13 cellular contexts compared by ENCODE assay signal in the genomic region with DNA sequence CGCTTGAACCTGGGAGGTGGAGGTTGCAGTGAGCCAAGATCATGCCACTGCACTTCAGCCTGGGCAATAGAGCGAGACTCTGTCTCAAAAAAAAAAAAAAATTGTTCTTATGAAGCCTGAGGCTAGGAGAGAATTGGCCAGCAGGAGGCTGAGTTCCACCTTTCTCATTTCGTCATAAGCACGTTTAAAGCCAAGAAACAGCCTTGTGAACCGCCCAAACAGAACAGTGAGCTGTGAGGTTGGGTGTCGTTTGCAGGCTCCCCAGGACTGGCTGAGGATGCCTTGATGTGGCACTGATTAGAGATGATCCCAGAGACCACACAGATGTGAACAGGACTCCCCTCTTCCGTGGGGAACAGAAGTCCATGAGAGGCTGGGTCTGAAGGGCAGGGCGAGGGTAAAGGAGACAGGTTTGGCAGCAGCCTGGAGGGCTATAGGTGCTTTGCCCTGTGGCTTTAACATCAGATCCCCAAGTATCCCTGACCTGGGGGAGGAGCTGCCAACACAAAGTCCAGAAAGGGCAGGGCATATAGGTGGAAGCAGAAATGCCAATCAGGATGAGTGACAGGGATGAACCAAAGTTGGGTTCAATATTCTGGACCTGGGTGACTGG. TPM values are rescaled to one million over a fixed set of nuclear protein-coding genes. Genes with fewer than 3 reads are reported as not detected.
A peak's percentile ranks its signal among the peaks of the same experiment; 100 is the strongest.
DNase-seq lines count a peak whose midpoint lies in the region; ATAC-seq, FAIRE-seq and TF ChIP-seq lines count a peak whose summit lies in the region.
"Had no signal": no experiment of that assay in that cellular context is flagged by ENCODE, and none has a peak within 500 bp of the region (broad histone marks: within the 10 kb centered on the region; RNA-seq: fewer than 3 reads in every experiment).

No MANE protein-coding gene starts in this region.

- H3K36me3 Mint-ChIP-seq in naive thymus-derived CD8-positive, alpha-beta T cell: peaks cover 0 to 7% (median 0%) of the 10 kb centered on the region in 3 donors

- WGBS in K562 (ENCODE audit: insufficient coverage, low coverage, missing lambda C conversion rate): 41% methylated on average over 8 of the region's 8 CpGs
- 89 to 90% methylated on average over 8 of the region's 8 CpGs for WGBS in aorta, 2 donors

- intact Hi-C loops in K562 (cut with micrococcal nuclease) (no loop called here), aorta (cut with DNase I) (no loop called here), posterior cingulate gyrus (cut with DNase I) (no loop called here)

- H3K9me3 ChIP-seq in K562 (replicated peaks; ENCODE audit: control insufficient read depth, insufficient read depth, low read depth, low read length) (no peaks in the 10 kb centered on the region), keratinocyte (ENCODE audit: control insufficient read depth, low read depth, low read length) (no peaks in the 10 kb centered on the region), aorta (ENCODE audit: control insufficient read depth, low read length) (no peaks in the 10 kb centered on the region)

- H3K4me3 Mint-ChIP-seq in naive thymus-derived CD8-positive, alpha-beta T cell: no peak overlapping the region
- H3K4me3 Mint-ChIP-seq: stimulated activated naive CD8-positive, alpha-beta T cell treated with anti-CD3 and anti-CD28 coated beads, Interleukin-15, Interleukin-2, amounts not matched to agents 100 ng/mL and 50 ng/mL, for 24 hours had no signal

- DNase-seq in AML-193 (lab: John Stamatoyannopoulos, UW) (peak; percentile 34 to 53), HFF-Myc (ENCODE audit: extremely low read depth, low read depth) (no peak), K562 (ENCODE audit: extremely low read depth in 1 of 4, low spot score in 3 of 4) (peak; percentile 60 to 80 (median 64)), keratinocyte (ENCODE audit: low read depth, low spot score) (no peak), DMS53 treated with DMSO at 0.1 percent for 48 hours (lab: John Stamatoyannopoulos, UW; ENCODE audit: unreplicated experiment) (no peak), aorta (no peak), posterior cingulate gyrus (no peak)
- no peak for DNase-seq in naive thymus-derived CD8-positive, alpha-beta T cell
- DNase-seq: hippocampal formation; stimulated activated CD4-positive, alpha-beta T cell treated with anti-CD3 and anti-CD28 coated beads, Interleukin-15, amount 100 ng/mL, for 24 hours had no signal

- POLR2A ChIA-PET in K562 (lab: Yijun Ruan, JAX): interaction anchor here (0.7 to 0.9 kb wide), 2 partner anchors 14 to 106 kb away, joined by 3 to 4 read pairs; no protein-coding TSS in a partner anchor
- POLR2A ChIA-PET in naive thymus-derived CD8-positive, alpha-beta T cell (lab: Charles Lee): interaction anchor here (0.5 kb wide), 1 partner anchor 262 kb away, joined by 4 read pairs; no protein-coding TSS in a partner anchor

- BruUV-seq in K562 (replicated peaks; lab: Mats Ljungman, UMichigan): no TSS peak

- H3K9me3 Mint-ChIP-seq in naive thymus-derived CD8-positive, alpha-beta T cell: peaks cover 0 to 9% (median 4%) of the 10 kb centered on the region in 9 donors
- H3K9me3 Mint-ChIP-seq: stimulated activated naive CD8-positive, alpha-beta T cell treated with anti-CD3 and anti-CD28 coated beads, Interleukin-15, Interleukin-2, amounts not matched to agents 100 ng/mL and 50 ng/mL, for 24 hours had no signal

- TF ChIP-seq EP300 in K562 (IDR thresholded peaks at IDR 0.05; ENCODE audit: low read length): no peak

- H3K79me2 ChIP-seq in K562 (ENCODE audit: control insufficient read depth, insufficient read depth, low read length) (peaks cover 15% of the 10 kb centered on the region; the same call in 1 of the 3 replicates), keratinocyte (ENCODE audit: control insufficient read depth, insufficient read depth, low read length) (peaks cover 2% of the 10 kb centered on the region)

- peak overlapping the region; percentile 37; the same call in 2 of the 3 replicates for H3K27ac ChIP-seq in K562 (ENCODE audit: extremely low read depth, low read depth, low read length)
- H3K27ac ChIP-seq in keratinocyte (ENCODE audit: control insufficient read depth, insufficient read depth, low read length): no peak overlapping the region
- H3K27ac ChIP-seq in aorta (ENCODE audit: low read depth in 1 of 2, low read length in 2 of 2): no peak overlapping the region

- FAIRE-seq in K562 (lab: Jason Lieb, UNC) (no peak), keratinocyte (lab: Jason Lieb, UNC) (no peak)
- FAIRE-seq: GM18507 had no signal

- H3K4me3 ChIP-seq in HFF-Myc (replicated peaks; ENCODE audit: low read depth, low read length) (no peak overlapping the region), K562 (no peak overlapping the region), keratinocyte (ENCODE audit: control insufficient read depth in 2 of 3, extremely low read depth in 1 of 3, insufficient read depth in 2 of 3, low read depth in 1 of 3, low read length in 3 of 3) (no peak overlapping the region), aorta (ENCODE audit: low read length in 2 of 2) (no peak overlapping the region)

- H3K9ac ChIP-seq in K562 (ENCODE audit: insufficient read depth in 1 of 2, low read depth in 2 of 2, low read length in 2 of 2): peak overlapping the region; percentile 35 to 76; a peak in 3 of 4 replicates
- H3K9ac ChIP-seq in keratinocyte (ENCODE audit: control insufficient read depth, extremely low read depth, insufficient read depth, low read length): no peak overlapping the region

- H3K9me1 ChIP-seq in K562 (ENCODE audit: control insufficient read depth, insufficient read depth, low read length) (no peaks in the 10 kb centered on the region), keratinocyte (ENCODE audit: control insufficient read depth, extremely low read depth, insufficient read depth, low read length) (no peaks in the 10 kb centered on the region)

- peak overlapping the region in 1 of 10 donors; percentile 26 for H3K27ac Mint-ChIP-seq in naive thymus-derived CD8-positive, alpha-beta T cell
- H3K27ac Mint-ChIP-seq: stimulated activated naive CD8-positive, alpha-beta T cell treated with anti-CD3 and anti-CD28 coated beads, Interleukin-15, Interleukin-2, amounts not matched to agents 100 ng/mL and 50 ng/mL, for 24 hours had no signal

- CTCF ChIA-PET in K562 (lab: Yijun Ruan, JAX; ENCODE audit: low intra/inter-chr PET ratio): interaction anchor here (0.6 kb wide), 1 partner anchor 41 kb away, joined by 3 read pairs; no protein-coding TSS in a partner anchor

- H3K27me3 Mint-ChIP-seq in naive thymus-derived CD8-positive, alpha-beta T cell: peaks cover 7 to 18% (median 11%) of the 10 kb centered on the region in 5 donors

- H3K4me2 ChIP-seq in K562 (ENCODE audit: insufficient read depth, low read length) (peak overlapping the region; percentile 5), keratinocyte (ENCODE audit: control insufficient read depth, extremely low read depth, insufficient read depth, low read depth, low read length) (no peak overlapping the region)

- H2AFZ ChIP-seq in K562 (ENCODE audit: low read depth, low read length) (peak overlapping the region; percentile 61), keratinocyte (ENCODE audit: control insufficient read depth, low read length) (no peak overlapping the region)

- H3K36me3 ChIP-seq in K562 (ENCODE audit: control insufficient read depth, insufficient read depth, low read length) (no peaks in the 10 kb centered on the region; the same call in 2 of the 3 replicates), keratinocyte (ENCODE audit: control insufficient read depth in 2 of 2, extremely low read depth in 1 of 2, insufficient read depth in 2 of 2, low read length in 2 of 2) (peaks cover 12 to 14% of the 10 kb centered on the region in 2 experiments), aorta (ENCODE audit: control insufficient read depth in 1 of 2, insufficient read depth in 2 of 2, low read length in 1 of 2) (no peaks in the 10 kb centered on the region)

- in situ Hi-C loops in K562 (cut with MboI): no loop called here

- H4K20me1 ChIP-seq in K562 (replicated peaks; ENCODE audit: control insufficient read depth, insufficient read depth, low read length) (no peaks in the 10 kb centered on the region), keratinocyte (ENCODE audit: control insufficient read depth, extremely low read depth, insufficient read depth, low read length) (no peaks in the 10 kb centered on the region)

- H3K4me1 ChIP-seq in K562 (replicated peaks in 1 of 2; ENCODE audit: control insufficient read depth in 2 of 2, insufficient read depth in 2 of 2, low read length in 2 of 2): peaks cover 19 to 65% of the 10 kb centered on the region in 2 experiments; a peak in 4 of 5 replicates
- no peaks in the 10 kb centered on the region for H3K4me1 ChIP-seq in keratinocyte (ENCODE audit: control insufficient read depth, extremely low read depth, insufficient read depth, low read length)
- H3K4me1 ChIP-seq in aorta (ENCODE audit: control insufficient read depth in 1 of 2, insufficient read depth in 2 of 2, low read length in 2 of 2): peaks cover 0 to 5% of the 10 kb centered on the region in 2 donors

- H3K27me3 ChIP-seq in K562 (ENCODE audit: control insufficient read depth in 2 of 2, insufficient read depth in 2 of 2, low read length in 2 of 2): no peaks in the 10 kb centered on the region
- H3K27me3 ChIP-seq in keratinocyte (ENCODE audit: control insufficient read depth, extremely low read depth, insufficient read depth, low read length): no peaks in the 10 kb centered on the region
- no peaks in the 10 kb centered on the region for H3K27me3 ChIP-seq in aorta (ENCODE audit: control insufficient read depth in 1 of 2, insufficient read depth in 2 of 2, low read length in 1 of 2)

- dilution Hi-C loops in keratinocyte (cut with MboI; ENCODE audit: extremely low pct_ligation_motif_present, low sequenced_read_pairs): no loop called here

- TF ChIP-seq CTCF in HFF-Myc (IDR thresholded peaks at IDR 0.05; ENCODE audit: low read depth, low read length, missing control alignments): peak; percentile 17
- TF ChIP-seq CTCF in K562 (IDR thresholded peaks at IDR 0.05 in 2 of 3, conservative IDR thresholded peaks at IDR 0.05 in 1 of 3; ENCODE audit: insufficient read depth in 2 of 3, low read depth in 1 of 3, low read length in 3 of 3): peak; percentile 39 to 57 (median 57); a peak in 4 of 6 replicates
- TF ChIP-seq CTCF in keratinocyte (optimal IDR thresholded peaks at IDR 0.05 in 1 of 3, IDR thresholded peaks at IDR 0.05 in 1 of 3, conservative IDR thresholded peaks at IDR 0.05 in 1 of 3; ENCODE audit: extremely low read depth in 1 of 3, insufficient read depth in 2 of 3, low read length in 3 of 3): peak in 2 of 3 experiments; percentile 18 to 30

- peak; percentile 30 to 70; a peak in 3 of 4 replicates for TF ChIP-seq RAD21 in K562 (CRISPR knock-in tag; conservative IDR thresholded peaks at IDR 0.05 in 1 of 2, IDR thresholded peaks at IDR 0.05 in 1 of 2)

- ATAC-seq in K562 (peak; percentile 77), aorta (ENCODE audit: low FRiP score) (no peak)
- no peak for ATAC-seq in naive thymus-derived CD8-positive, alpha-beta T cell

- no peak for TF ChIP-seq POLR2A in K562 (conservative IDR thresholded peaks at IDR 0.05)

- peaks cover 0 to 8% (median 0%) of the 10 kb centered on the region in 4 donors for H3K4me1 Mint-ChIP-seq in naive thymus-derived CD8-positive, alpha-beta T cell

RNA-seq across cellular contexts. Expression of a gene that starts 52.9 kb away (rescaled TPM):
- not detected in 2 replicates for total RNA-seq in K562 (2011; cell fraction: chromatin; rRNA removed; ENCODE audit: low replicate concordance)
- total RNA-seq in K562 (2011; cell fraction: nucleolus; rRNA removed): 0.33 TPM in 1 of 2 replicates, not detected in the other
- total RNA-seq in K562 (2011; cell fraction: nucleoplasm; rRNA removed): not detected in 2 replicates
- 0.33 TPM in 1 of 2 replicates, not detected in the other for total RNA-seq in K562 (2014; rRNA removed)
- total RNA-seq in K562 (2014; rRNA removed; fragmentation: Illumina TruSeq; extraction: Trizol): not detected in 2 replicates
- total RNA-seq in K562 (2015; rRNA removed; fragmentation: Illumina TruSeq; extraction: Trizol): not detected in 2 replicates
- not detected in 2 replicates for total RNA-seq in K562 (2021)
- polyA plus RNA-seq in K562 (2011; rRNA removed): 0.19 TPM in 1 of 2 replicates, not detected in the other
- 0.27 TPM in 1 of 2 replicates, not detected in the other for polyA plus RNA-seq in K562 (2011; cell fraction: cytosol; rRNA removed)
- polyA plus RNA-seq in K562 (2011; cell fraction: nucleus; rRNA removed): 0.41 and 0.52 TPM in 2 replicates
- 0.19 TPM in 1 of 2 replicates, not detected in the other for polyA plus RNA-seq in K562 (2012)
- not detected in 2 replicates for polyA plus RNA-seq in K562 (2014; fragmentation: Illumina TruSeq; extraction: Trizol)
- not detected for polyA plus RNA-seq in K562 (2014; fragmentation: Nextera tagmentation; extraction: Ambion mirVana)
- polyA plus RNA-seq in K562 (2014; rRNA removed): not detected in 2 replicates
- not detected in 2 replicates for polyA minus RNA-seq in K562 (2011; rRNA and poly(A)+ RNA removed)
- polyA minus RNA-seq in K562 (2011; cell fraction: cytosol; rRNA and poly(A)+ RNA removed): not detected in 2 replicates
- 0.54 TPM in 1 of 2 replicates, not detected in the other for polyA minus RNA-seq in K562 (2011; cell fraction: nucleus; rRNA and poly(A)+ RNA removed)
- polyA plus RNA-seq in keratinocyte: 0.08 TPM in 1 of 3 replicates, not detected in the others
- not detected for polyA plus RNA-seq in keratinocyte (2011; ENCODE audit: low read depth)
- polyA plus RNA-seq in keratinocyte (2011; cell fraction: cytosol; rRNA removed): not detected in 2 replicates
- 0.16 TPM in 1 of 2 replicates, not detected in the other for polyA plus RNA-seq in keratinocyte (2011; cell fraction: nucleus; rRNA removed)
- polyA plus RNA-seq in keratinocyte (2012; ENCODE audit: low replicate concordance): not detected in 2 replicates
- 0.20 TPM in 1 of 3 replicates, not detected in the others for polyA minus RNA-seq in keratinocyte
- not detected for polyA minus RNA-seq in keratinocyte (2011; cell fraction: cytosol; rRNA and poly(A)+ RNA removed)
- 0.63 TPM in 1 of 2 replicates, not detected in the other for polyA minus RNA-seq in keratinocyte (2011; cell fraction: nucleus; rRNA and poly(A)+ RNA removed)
- total RNA-seq in naive thymus-derived CD8-positive, alpha-beta T cell: 1 to 10 TPM; 1.2 to 1.4 TPM
- polyA plus RNA-seq in naive thymus-derived CD8-positive, alpha-beta T cell: not detected
- 100 to 1,000 TPM in 1 of 2 donors, 10 to 100 TPM in 1; 96.9 to 109 TPM for total RNA-seq in aorta
- polyA plus RNA-seq in aorta: 100 to 1,000 TPM in 1 of 2 donors, 10 to 100 TPM in 1; 69.1 to 177 TPM
- total RNA-seq: HT1080 had no signal

Comparison
In these comparisons a context has a peak if more than half of its experiments do, and no peak if none do; other contexts are left out.
1. DNase-seq: peak in AML-193 (2 of 2) and K562 (4 of 4); none in HFF-Myc (single experiment), keratinocyte (single experiment), naive thymus-derived CD8-positive, alpha-beta T cell (0 of 10), DMS53 treated with DMSO at 0.1 percent for 48 hours (single experiment), aorta (0 of 2) and posterior cingulate gyrus (0 of 10).
2. RNA of a gene that starts 52.9 kb away (polyA plus RNA-seq): 69.1 to 177 TPM in aorta; 0.19 to 0.52 TPM in K562, 0.08 to 0.16 TPM in keratinocyte and not detected in naive thymus-derived CD8-positive, alpha-beta T cell; every median in the first group is over 10 times any median in the second.
3. Peak in every context shown above with its lines, with median percentiles within 50 percentile points of each other: CTCF ChIP-seq.